8 cellular contexts compared by ENCODE assay signal in genomic region chr11:64864135-64864472, GRCh38. TPM values are rescaled to one million over a fixed set of nuclear protein-coding genes. Genes with fewer than 3 reads are reported as not detected.
A peak's percentile ranks its signal among the peaks of the same experiment; 100 is the strongest.
DNase-seq lines count a peak whose midpoint lies in the region; ATAC-seq, FAIRE-seq and TF ChIP-seq lines count a peak whose summit lies in the region.

No MANE protein-coding gene starts in this region.

- H4K20me1 ChIP-seq in astrocyte (ENCODE audit: insufficient read depth, low read length), result peaks cover 63% of the 10 kb centered on the region

- peaks cover 2% of the 10 kb centered on the region for H3K9me3 Mint-ChIP-seq in astrocyte (ENCODE audit: unreplicated experiment)

- peak overlapping the region; percentile 85 for H3K27ac Mint-ChIP-seq in astrocyte (ENCODE audit: unreplicated experiment)

- no peak overlapping the region for H3K4me3 Mint-ChIP-seq in astrocyte (ENCODE audit: unreplicated experiment)

- H3K36me3 ChIP-seq in KOPT-K1 (ENCODE audit: insufficient read depth, low read length) (peaks cover 8% of the 10 kb centered on the region; the same call in 1 of the 2 replicates), astrocyte (ENCODE audit: insufficient read depth, low read length) (peaks cover 5% of the 10 kb centered on the region), left lung (peaks cover 0 to 30% of the 10 kb centered on the region in 2 donors), subcutaneous abdominal adipose tissue (ENCODE audit: control insufficient read depth in 5 of 5, insufficient read depth in 5 of 5, low read length in 5 of 5) (peaks cover 0 to 30% (median 22%) of the 10 kb centered on the region in 5 donors)

- H3K4me3 ChIP-seq in astrocyte (ENCODE audit: insufficient read depth, low read depth, low read length) (no peak overlapping the region), left lung (peak overlapping the region in 1 of 2 donors; percentile 6), subcutaneous abdominal adipose tissue (ENCODE audit: low read depth in 1 of 5, low read length in 5 of 5) (peak overlapping the region in 1 of 5 donors; percentile 18)

- peak overlapping the region; percentile 71 for H3K4me2 ChIP-seq in astrocyte (ENCODE audit: low read length)

- peaks cover 88% of the 10 kb centered on the region for H3K79me2 ChIP-seq in astrocyte (ENCODE audit: insufficient read depth, low read length)

- H2AFZ ChIP-seq in astrocyte (ENCODE audit: low read depth, low read length), result no peak overlapping the region

- no peak for FAIRE-seq in astrocyte (lab: Jason Lieb, UNC)

- TF ChIP-seq CTCF in astrocyte (IDR thresholded peaks at IDR 0.05; ENCODE audit: insufficient read depth, low read depth, low read length) (no peak), left lung (IDR thresholded peaks at IDR 0.05) (no peak)

- ATAC-seq in left lung (no peak), GM18520 (IDR thresholded peaks at IDR 0.05; ENCODE audit: unreplicated experiment) (no peak)

- H3K9ac ChIP-seq in astrocyte (ENCODE audit: low read length) (peak overlapping the region; percentile 79), subcutaneous abdominal adipose tissue (ENCODE audit: low read length in 5 of 5) (peak overlapping the region; percentile 4 to 55 (median 48))

- H3K36me3 Mint-ChIP-seq in astrocyte (ENCODE audit: low read depth, unreplicated experiment), result peaks cover 14% of the 10 kb centered on the region

- intact Hi-C loops in left lung (cut with DNase I), result no loop called here

- H3K4me1 Mint-ChIP-seq in astrocyte (ENCODE audit: low read depth, unreplicated experiment), result peaks cover 45% of the 10 kb centered on the region

- H3K27me3 Mint-ChIP-seq in astrocyte (ENCODE audit: low read depth, unreplicated experiment), result no peaks in the 10 kb centered on the region

- DNase-seq in astrocyte (ENCODE audit: low read depth) (no peak), left lung (no peak), iPS-NIHi11 (ENCODE audit: low spot score) (no peak)
- DNase-seq in stimulated activated CD4-positive, alpha-beta T cell treated with anti-CD3 and anti-CD28 coated beads, Interleukin-1b, Interleukin-23, amount 100 ng/mL, for 48 hours, result no peak
- DNase-seq in activated effector memory CD4-positive, alpha-beta T cell treated with Interleukin-2 at 50 U/mL for 16 hours, result no peak

- H3K9me3 ChIP-seq in KOPT-K1 (ENCODE audit: insufficient read depth, low read length, poor library complexity, severe bottlenecking) (no peaks in the 10 kb centered on the region), astrocyte (ENCODE audit: insufficient read depth, low read depth, low read length) (no peaks in the 10 kb centered on the region), left lung (no peaks in the 10 kb centered on the region), subcutaneous abdominal adipose tissue (ENCODE audit: control insufficient read depth in 5 of 5, low read length in 5 of 5) (no peaks in the 10 kb centered on the region)

- H3K27me3 ChIP-seq in astrocyte (ENCODE audit: insufficient read depth, low read length) (no peaks in the 10 kb centered on the region), left lung (no peaks in the 10 kb centered on the region), subcutaneous abdominal adipose tissue (ENCODE audit: control insufficient read depth in 5 of 5, insufficient read depth in 4 of 5, low read length in 5 of 5) (no peaks in the 10 kb centered on the region)

- H3K4me1 ChIP-seq in astrocyte (ENCODE audit: insufficient read depth, low read length) (peaks cover 55% of the 10 kb centered on the region), left lung (peaks cover 50 to 100% of the 10 kb centered on the region in 2 donors), subcutaneous abdominal adipose tissue (ENCODE audit: control insufficient read depth in 5 of 5, insufficient read depth in 5 of 5, low read length in 5 of 5) (peaks cover 32 to 76% (median 60%) of the 10 kb centered on the region in 5 donors)

- H3K27ac ChIP-seq in KOPT-K1 (ENCODE audit: low read depth, low read length, poor library complexity, severe bottlenecking), result peak overlapping the region; percentile 32
- peak overlapping the region; percentile 95 for H3K27ac ChIP-seq in astrocyte (ENCODE audit: low read depth, low read length)
- peak overlapping the region; percentile 75 to 92 for H3K27ac ChIP-seq in left lung
- H3K27ac ChIP-seq in subcutaneous abdominal adipose tissue (ENCODE audit: low read depth, low read length), result peak overlapping the region; percentile 95

RNA-seq across cellular contexts. Expression of gene EHD1, which starts 14.3 kb away (rescaled TPM):
- total RNA-seq in astrocyte (182 and 201 TPM in 2 replicates), left lung (100 to 1,000 TPM in 1 of 2 donors, 10 to 100 TPM in 1; 73.0 to 153 TPM)

RNA-seq across cellular contexts. Expression of gene CDC42BPG, which starts 19.7 kb away (rescaled TPM):
- total RNA-seq in astrocyte (2.0 and 4.6 TPM in 2 replicates), left lung (10 to 100 TPM; 18.0 to 25.9 TPM)

RNA-seq across cellular contexts. Expression of gene ATG2A, which starts 52.9 kb away (rescaled TPM):
- total RNA-seq in astrocyte, result 21.4 and 21.8 TPM in 2 replicates
- total RNA-seq in left lung, result 10 to 100 TPM; 21.9 to 23.5 TPM

RNA-seq across cellular contexts. Expression of gene MEN1, which starts 53.8 kb away (rescaled TPM):
- total RNA-seq in astrocyte (26.0 and 27.5 TPM in 2 replicates), left lung (10 to 100 TPM; 26.9 to 29.3 TPM)

Comparison
In these comparisons a context has a peak if more than half of its experiments do, and no peak if none do; other contexts are left out.
1. H3K27ac ChIP-seq: peak in every context shown above with its lines; median percentile 95 in astrocyte; 95 in subcutaneous abdominal adipose tissue; 84 in left lung; 32 in KOPT-K1.